ENCODE assay signal across 8 cellular contexts in the genomic region with DNA sequence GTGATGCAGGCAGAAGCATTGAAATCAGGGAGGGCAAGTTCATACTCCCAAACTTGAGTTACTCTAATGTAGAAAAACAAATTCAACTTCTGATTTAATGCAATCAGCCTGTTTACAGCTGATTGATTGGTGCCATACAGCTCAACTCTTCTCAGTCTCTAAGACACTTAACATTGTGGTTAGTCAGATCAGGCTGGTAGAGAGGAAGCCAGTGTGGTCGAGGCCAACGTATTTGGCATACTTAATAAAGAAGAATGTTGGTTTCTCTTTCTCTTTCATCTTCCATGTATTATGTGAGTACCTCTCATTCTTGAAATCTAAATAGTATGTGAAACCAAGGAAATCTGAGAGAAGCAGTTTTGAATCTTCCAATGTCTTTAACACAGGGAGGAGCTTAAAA.
DNase-seq lines count a peak whose midpoint lies in the region; ATAC-seq, FAIRE-seq and TF ChIP-seq lines count a peak whose summit lies in the region.

No MANE protein-coding gene starts in this region.

- H3K79me2 ChIP-seq in HepG2 (ENCODE audit: insufficient read depth, low read length), result no peaks in the 10 kb centered on the region

- CTCF ChIA-PET in HepG2 (lab: Yijun Ruan, JAX; ENCODE audit: low intra/inter-chr PET ratio, low total read pairs), result no interaction called here
- CTCF ChIA-PET in naive thymus-derived CD4-positive, alpha-beta T cell (lab: Charles Lee), result no interaction called here

- H3K9me3 Mint-ChIP-seq in naive thymus-derived CD4-positive, alpha-beta T cell, result peaks cover 0 to 4% (median 0%) of the 10 kb centered on the region in 11 donors

- no peak for TF ChIP-seq CTCF in right lobe of liver (IDR thresholded peaks at IDR 0.05)
- TF ChIP-seq CTCF in HepG2 (CRISPR knock-in tag; IDR thresholded peaks at IDR 0.05), result no peak
- no peak for TF ChIP-seq CTCF in gastrocnemius medialis (IDR thresholded peaks at IDR 0.05 in 4 of 5, conservative IDR thresholded peaks at IDR 0.05 in 1 of 5)

- H2AFZ ChIP-seq in HepG2 (ENCODE audit: low read length), result no peak overlapping the region

- TF ChIP-seq RAD21 in HepG2 (CRISPR knock-in tag; IDR thresholded peaks at IDR 0.05), result no peak

- TF ChIP-seq POLR2A in right lobe of liver (IDR thresholded peaks at IDR 0.05) (no peak), HepG2 (IDR thresholded peaks at IDR 0.05; ENCODE audit: insufficient read depth in 1 of 2, low read depth in 2 of 2, low read length in 2 of 2) (no peak), gastrocnemius medialis (IDR thresholded peaks at IDR 0.05) (no peak)

- in situ Hi-C loops in HepG2 (cut with HindIII; ENCODE audit: extremely low pct_ligation_motif_present, low pct_unique_long_range_greater_than_20kb) (no loop called here), gastrocnemius medialis (cut with MboI; ENCODE audit: low sequenced_read_pairs in 4 of 4) (no loop called here)

- H3K27ac ChIP-seq in right lobe of liver (no peak overlapping the region), HepG2 (ENCODE audit: extremely low read length, insufficient read depth, low read length) (no peak overlapping the region), gastrocnemius medialis (no peak overlapping the region)
- H3K27ac ChIP-seq in naive thymus-derived CD4-positive, alpha-beta T cell (ENCODE audit: low read depth, low read length), result peak overlapping the region; percentile 5

- H3K4me2 ChIP-seq in HepG2 (ENCODE audit: low read depth, low read length), result no peak overlapping the region

- H3K4me3 ChIP-seq in right lobe of liver, result no peak overlapping the region
- H3K4me3 ChIP-seq in HepG2 (replicated peaks in 1 of 3; ENCODE audit: insufficient read depth in 1 of 3, low read depth in 2 of 3, low read length in 3 of 3), result no peak overlapping the region
- H3K4me3 ChIP-seq in naive thymus-derived CD4-positive, alpha-beta T cell (ENCODE audit: low read length), result peak overlapping the region; percentile 33
- H3K4me3 ChIP-seq in gastrocnemius medialis, result no peak overlapping the region

- 33% methylated on average over 2 of the region's 2 CpGs for WGBS in right lobe of liver (ENCODE audit: insufficient coverage, low coverage, low lambda C conversion rate, missing lambda C conversion rate)
- 2% methylated on average over 2 of the region's 2 CpGs for WGBS in HepG2 (ENCODE audit: low lambda C conversion rate)

- no peaks in the 10 kb centered on the region for H3K36me3 ChIP-seq in right lobe of liver
- H3K36me3 ChIP-seq in HepG2 (replicated peaks in 1 of 2; ENCODE audit: control insufficient read depth in 1 of 2, insufficient read depth in 2 of 2, low read length in 2 of 2), result no peaks in the 10 kb centered on the region
- H3K36me3 ChIP-seq in naive thymus-derived CD4-positive, alpha-beta T cell (ENCODE audit: control insufficient read depth in 2 of 3, insufficient read depth in 3 of 3, low read length in 3 of 3), result no peaks in the 10 kb centered on the region
- H3K36me3 ChIP-seq in gastrocnemius medialis, result no peaks in the 10 kb centered on the region

- H3K4me1 Mint-ChIP-seq in naive thymus-derived CD4-positive, alpha-beta T cell, result peaks cover 10 to 47% (median 30%) of the 10 kb centered on the region in 7 donors

- H3K36me3 Mint-ChIP-seq in naive thymus-derived CD4-positive, alpha-beta T cell, result no peaks in the 10 kb centered on the region

- H3K9me3 ChIP-seq in right lobe of liver, result no peaks in the 10 kb centered on the region
- H3K9me3 ChIP-seq in HepG2 (ENCODE audit: low read length), result 0 out of 2 replicates have a peak, but pooled peaks cover 3% of the 10 kb centered on the region
- H3K9me3 ChIP-seq in naive thymus-derived CD4-positive, alpha-beta T cell (ENCODE audit: control insufficient read depth in 2 of 3, low read length in 3 of 3), result no peaks in the 10 kb centered on the region
- H3K9me3 ChIP-seq in gastrocnemius medialis, result no peaks in the 10 kb centered on the region

- H3K9ac ChIP-seq in HepG2 (ENCODE audit: insufficient read depth, low read depth, low read length), result no peak overlapping the region

- POLR2A ChIA-PET in HepG2 (lab: Yijun Ruan, JAX), result no interaction called here
- POLR2A ChIA-PET in naive thymus-derived CD4-positive, alpha-beta T cell (lab: Charles Lee), result interaction anchor here (0.6 kb wide), 1 partner anchor 196 kb away, joined by 3 read pairs; no protein-coding TSS in a partner anchor

- TF ChIP-seq EP300 in HepG2 (IDR thresholded peaks at IDR 0.05; ENCODE audit: low read depth in 2 of 2, low read length in 2 of 2), result no peak
- TF ChIP-seq EP300 in HepG2 (CRISPR knock-in tag; IDR thresholded peaks at IDR 0.05; ENCODE audit: borderline replicate concordance), result no peak

- intact Hi-C loops in right lobe of liver (cut with DNase I) (no loop called here), HepG2 (cut with micrococcal nuclease; ENCODE audit: unreplicated experiment) (no loop called here), gastrocnemius medialis (cut with DNase I; ENCODE audit: low total_unique reads) (no loop called here)
- intact Hi-C loops in naive thymus-derived CD4-positive, alpha-beta T cell (cut with micrococcal nuclease), result loop anchor here in 1 of 2 donors (10.0 kb wide), 1 partner anchor 578 kb away; no protein-coding TSS in a partner anchor

- DNase-seq in right lobe of liver (no peak), HepG2 (ENCODE audit: low spot score) (no peak), NCI-H1048 (lab: John Stamatoyannopoulos, UW) (no peak), HuH-7.5 (ENCODE audit: low spot score) (no peak), gastrocnemius medialis (no peak)
- DNase-seq in activated CD4-positive, alpha-beta T cell treated with anti-CD3 and anti-CD28 coated beads, Interleukin-2, amount 50 U/mL, for 1 hour, result peak; percentile 20
- peak in 8 of 9 donors; percentile 28 to 73 (median 56) for DNase-seq in naive thymus-derived CD4-positive, alpha-beta T cell

- H3K27me3 ChIP-seq in right lobe of liver, result no peaks in the 10 kb centered on the region
- H3K27me3 ChIP-seq in HepG2 (ENCODE audit: control insufficient read depth in 1 of 2, insufficient read depth in 2 of 2, low read length in 2 of 2), result no peaks in the 10 kb centered on the region
- no peaks in the 10 kb centered on the region for H3K27me3 ChIP-seq in naive thymus-derived CD4-positive, alpha-beta T cell (ENCODE audit: control insufficient read depth in 2 of 2, insufficient read depth in 2 of 2, low read length in 2 of 2)
- H3K27me3 ChIP-seq in gastrocnemius medialis, result no peaks in the 10 kb centered on the region

- ATAC-seq in right lobe of liver (peak; percentile 44 to 66 (median 53)), HepG2 (no peak), HG03469 (IDR thresholded peaks at IDR 0.05; ENCODE audit: unreplicated experiment) (peak; percentile 95), gastrocnemius medialis (no peak)
- peak; percentile 98 for ATAC-seq in naive thymus-derived CD4-positive, alpha-beta T cell

- no peaks in the 10 kb centered on the region for H4K20me1 ChIP-seq in HepG2 (ENCODE audit: insufficient read depth, low read length)

- BruUV-seq in HepG2 (replicated peaks; lab: Mats Ljungman, UMichigan), result no TSS peak

- H3K4me1 ChIP-seq in right lobe of liver, result no peaks in the 10 kb centered on the region
- H3K4me1 ChIP-seq in HepG2 (ENCODE audit: insufficient read depth, low read length), result no peaks in the 10 kb centered on the region
- H3K4me1 ChIP-seq in naive thymus-derived CD4-positive, alpha-beta T cell (ENCODE audit: control insufficient read depth in 2 of 2, insufficient read depth in 2 of 2, low read length in 2 of 2), result peaks cover 16 to 22% of the 10 kb centered on the region in 2 donors
- no peaks in the 10 kb centered on the region for H3K4me1 ChIP-seq in gastrocnemius medialis

- H3K27me3 Mint-ChIP-seq in naive thymus-derived CD4-positive, alpha-beta T cell, result no peaks in the 10 kb centered on the region

- H3K27ac Mint-ChIP-seq in naive thymus-derived CD4-positive, alpha-beta T cell, result peak overlapping the region; percentile 30 to 83 (median 65)

- peak overlapping the region; percentile 5 to 81 (median 69) for H3K4me3 Mint-ChIP-seq in naive thymus-derived CD4-positive, alpha-beta T cell

- FAIRE-seq in HepG2 (lab: Jason Lieb, UNC), result no peak

TF ChIP-seq in HepG2, 621 proteins besides CTCF, POLR2A, EP300 and RAD21 (continues in another document):
- TF ChIP-seq, protein P1, sequence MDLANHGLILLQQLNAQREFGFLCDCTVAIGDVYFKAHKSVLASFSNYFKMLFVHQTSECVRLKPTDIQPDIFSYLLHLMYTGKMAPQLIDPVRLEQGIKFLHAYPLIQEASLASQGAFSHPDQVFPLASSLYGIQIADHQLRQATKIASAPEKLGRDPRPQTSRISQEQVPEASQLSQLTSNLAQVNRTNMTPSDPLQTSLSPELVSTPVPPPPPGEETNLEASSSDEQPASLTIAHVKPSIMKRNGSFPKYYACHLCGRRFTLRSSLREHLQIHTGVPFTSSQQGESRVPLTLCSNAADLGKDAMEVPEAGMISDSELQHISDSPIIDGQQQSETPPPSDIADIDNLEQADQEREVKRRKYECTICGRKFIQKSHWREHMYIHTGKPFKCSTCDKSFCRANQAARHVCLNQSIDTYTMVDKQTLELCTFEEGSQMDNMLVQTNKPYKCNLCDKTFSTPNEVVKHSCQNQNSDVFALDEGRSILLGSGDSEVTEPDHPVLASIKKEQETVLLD (CRISPR knock-in tag; IDR thresholded peaks at IDR 0.05; ENCODE audit: low read depth), result no peak
- TF ChIP-seq PAX8 (CRISPR knock-in tag; IDR thresholded peaks at IDR 0.05; ENCODE audit: borderline replicate concordance), result no peak

Comparison
In these comparisons a context has a peak if more than half of its experiments do, and no peak if none do; other contexts are left out.
1. ATAC-seq: peak in right lobe of liver (4 of 4), HG03469 (single experiment) and naive thymus-derived CD4-positive, alpha-beta T cell (single experiment); none in HepG2 (single experiment) and gastrocnemius medialis (0 of 2).
2. DNase-seq: peak in activated CD4-positive, alpha-beta T cell treated with anti-CD3 and anti-CD28 coated beads, Interleukin-2, amount 50 U/mL, for 1 hour (single experiment) and naive thymus-derived CD4-positive, alpha-beta T cell (8 of 9); none in right lobe of liver (0 of 3), HepG2 (single experiment), NCI-H1048 (single experiment), HuH-7.5 (single experiment) and gastrocnemius medialis (0 of 2).